Comparison of ENCODE assay signal across 26 cellular contexts in the genomic region with DNA sequence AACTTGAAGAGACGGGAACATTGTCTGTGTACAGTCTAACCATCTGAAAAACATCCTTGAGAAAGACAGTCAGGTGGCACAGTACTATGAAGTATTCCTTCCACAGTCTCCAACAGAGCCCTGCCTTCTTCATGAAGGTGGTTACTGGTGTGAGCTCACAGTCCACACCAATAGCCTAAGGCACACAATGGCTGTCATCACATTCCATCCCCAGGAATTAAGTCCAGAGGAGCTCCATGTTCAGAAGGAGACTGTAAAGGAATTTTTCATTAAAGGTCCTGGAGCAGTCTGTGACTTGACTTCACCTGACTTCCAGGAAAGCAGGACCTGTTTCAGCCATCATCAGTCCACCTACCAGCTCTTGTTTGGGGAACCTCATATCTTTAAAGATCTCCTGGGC.
"Had no signal": no experiment of that assay in that cellular context is flagged by ENCODE, and none has a peak within 500 bp of the region (broad histone marks: within the 10 kb centered on the region; RNA-seq: fewer than 3 reads in every experiment).

No MANE protein-coding gene starts in this region.

- H3K4me1 Mint-ChIP-seq: activated CD4-positive, alpha-beta T cell treated with anti-CD3 and anti-CD28 coated beads for 36 hours; activated naive CD8-positive, alpha-beta T cell treated with anti-CD3 and anti-CD28 coated beads for 36 hours; activated T-helper 17 cell treated with anti-CD3 and anti-CD28 coated beads, Interleukin-2, amount 50 U/mL, for 72 hours had no signal

- H3K4me1 ChIP-seq: foreskin keratinocyte had no signal

- H3K9me3 Mint-ChIP-seq: activated naive CD8-positive, alpha-beta T cell treated with anti-CD3 and anti-CD28 coated beads for 36 hours; activated T-helper 17 cell treated with anti-CD3 and anti-CD28 coated beads, Interleukin-2, amount 50 U/mL, for 72 hours; T-helper 2 cell treated with Interferon-gamma antibody and Interleukin-4, amounts not matched to agents 5 μg/mL and 100 μg/mL, for 36 hours; WTC11 had no signal

- H3K36me3 ChIP-seq: tibial nerve, vagina had no signal

- H3K27me3 Mint-ChIP-seq: activated naive CD8-positive, alpha-beta T cell treated with anti-CD3 and anti-CD28 coated beads for 36 hours had no signal

- H3K27ac ChIP-seq: body of pancreas, dorsolateral prefrontal cortex, foreskin keratinocyte, hepatocyte, tibial nerve, vagina had no signal

- H3K27me3 ChIP-seq: body of pancreas, dorsolateral prefrontal cortex, foreskin keratinocyte, hepatocyte, tibial nerve, vagina had no signal

- FAIRE-seq: colon, islet of Langerhans, TTC549 had no signal

- H3K4me3 ChIP-seq: body of pancreas, dorsolateral prefrontal cortex, hepatocyte, lung, tibial nerve, vagina had no signal

- DNase-seq: activated CD4-positive, alpha-beta T cell treated with anti-CD3 and anti-CD28 coated beads for 36 hours; activated CD4-positive, alpha-beta T cell treated with anti-CD3 and anti-CD28 coated beads, Interleukin-2, amount 50 U/mL, for 48 hours; activated naive CD4-positive, alpha-beta T cell; activated naive CD8-positive, alpha-beta T cell treated with anti-CD3 and anti-CD28 coated beads for 36 hours; activated T-cell treated with anti-CD3 and anti-CD28 coated beads for 4 hours; amniotic stem cell; body of pancreas; central memory CD4-positive, alpha-beta T cell; dorsolateral prefrontal cortex; foreskin keratinocyte; occipital lobe; stimulated activated CD4-positive, alpha-beta T cell treated with anti-CD3 and anti-CD28 coated beads, Interleukin-12 subunit alpha, Interleukin-12 subunit beta, amount 100 ng/mL, for 4 hours; stimulated activated CD4-positive, alpha-beta T cell treated with anti-CD3 and anti-CD28 coated beads, Interleukin-1b, Interleukin-23, amount 100 ng/mL, for 48 hours; stimulated activated CD8-positive, alpha-beta memory T cell treated with anti-CD3 and anti-CD28 coated beads, Interleukin-4, amount 100 ng/mL, for 48 hours; stimulated activated naive CD4-positive, alpha-beta T cell treated with Interleukin-2 at 50 U/mL for 16 hours had no signal

- H3K9me3 ChIP-seq: body of pancreas, tibial nerve, vagina had no signal

- H3K4me3 Mint-ChIP-seq: activated CD4-positive, alpha-beta T cell treated with anti-CD3 and anti-CD28 coated beads for 36 hours; activated naive CD8-positive, alpha-beta T cell treated with anti-CD3 and anti-CD28 coated beads for 36 hours; activated T-helper 17 cell treated with anti-CD3 and anti-CD28 coated beads, Interleukin-2, amount 50 U/mL, for 72 hours; T-helper 2 cell treated with Interferon-gamma antibody and Interleukin-4, amounts not matched to agents 5 μg/mL and 100 μg/mL, for 36 hours; WTC11 had no signal

- H3K36me3 Mint-ChIP-seq: activated naive CD8-positive, alpha-beta T cell treated with anti-CD3 and anti-CD28 coated beads for 36 hours had no signal

- ATAC-seq: activated CD4-positive, alpha-beta T cell treated with anti-CD3 and anti-CD28 coated beads for 36 hours; activated T-helper 17 cell treated with anti-CD3 and anti-CD28 coated beads, Interleukin-2, amount 50 U/mL, for 72 hours; body of pancreas; foreskin keratinocyte; left lobe of liver; WTC11 had no signal

- H3K27ac Mint-ChIP-seq: activated CD4-positive, alpha-beta T cell treated with anti-CD3 and anti-CD28 coated beads for 36 hours; activated naive CD8-positive, alpha-beta T cell treated with anti-CD3 and anti-CD28 coated beads for 36 hours; activated T-helper 17 cell treated with anti-CD3 and anti-CD28 coated beads, Interleukin-2, amount 50 U/mL, for 72 hours; T-helper 2 cell treated with Interferon-gamma antibody and Interleukin-4, amounts not matched to agents 5 μg/mL and 100 μg/mL, for 36 hours; WTC11 had no signal
